1 cellular context compared by ENCODE assay signal in genomic region chr21:46320331-46320801, GRCh38.
TF ChIP-seq lines count a peak whose summit lies in the region.

No MANE protein-coding gene starts in this region.

TF ChIP-seq in HepG2, 621 proteins besides CTCF, POLR2A, EP300 and RAD21:
- TF ChIP-seq POLR2AphosphoS5 (IDR thresholded peaks at IDR 0.05; ENCODE audit: low read depth, low read length) (peak; percentile 35; the same call in 1 of the 2 replicates), ZC3H13 (CRISPR knock-in tag; IDR thresholded peaks at IDR 0.05) (peak; percentile 59; the same call in 1 of the 2 replicates), HNRNPLL (IDR thresholded peaks at IDR 0.05; ENCODE audit: low read depth, low read length, poor library complexity, severe bottlenecking) (no peak), ZZZ3 (CRISPR knock-in tag; IDR thresholded peaks at IDR 0.05; ENCODE audit: borderline replicate concordance) (no peak), PCBP2 (optimal IDR thresholded peaks at IDR 0.05; ENCODE audit: low read depth, low read length, poor library complexity, severe bottlenecking) (no peak), UBTF (CRISPR knock-in tag; IDR thresholded peaks at IDR 0.05) (no peak), BORCS8-MEF2B (CRISPR knock-in tag; IDR thresholded peaks at IDR 0.05) (no peak), DNMT1 (CRISPR knock-in tag; IDR thresholded peaks at IDR 0.05) (no peak)
TF ChIP-seq in HepG2: peak in this region for 2.
